Comparison of ENCODE assay signal across 20 cellular contexts in the genomic region with DNA sequence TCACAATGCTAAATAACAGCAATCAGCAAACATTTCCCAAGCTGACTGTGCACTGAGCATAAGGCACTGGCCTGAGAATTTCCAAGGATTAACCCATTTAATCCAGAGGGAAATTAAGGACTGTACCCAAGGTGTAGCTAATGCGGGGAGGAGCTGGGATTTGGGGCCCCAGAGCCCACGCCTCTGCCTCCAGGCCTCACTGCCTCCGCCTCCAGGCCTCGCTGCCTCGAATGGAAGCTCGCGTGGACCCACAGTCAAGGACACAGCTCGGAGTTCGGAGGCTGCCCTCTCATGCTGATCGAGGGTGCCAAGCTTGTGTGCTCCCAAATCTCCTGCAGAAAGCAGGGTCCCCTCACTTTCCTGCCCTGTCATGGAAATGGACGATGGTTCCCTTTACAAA.
DNase-seq lines count a peak whose midpoint lies in the region; ATAC-seq and TF ChIP-seq lines count a peak whose summit lies in the region.
"Had no signal": no experiment of that assay in that cellular context is flagged by ENCODE, and none has a peak within 500 bp of the region (broad histone marks: within the 10 kb centered on the region; RNA-seq: fewer than 3 reads in every experiment).

No MANE protein-coding gene starts in this region.

- no peak overlapping the region for H2BK5ac ChIP-seq in neuronal stem cell (ENCODE audit: low read length)

- no peak for ATAC-seq in GM18909 (IDR thresholded peaks at IDR 0.05; ENCODE audit: poor library complexity, unreplicated experiment)
- ATAC-seq: GM12878 had no signal

- no peak overlapping the region for H4K8ac ChIP-seq in neuronal stem cell (ENCODE audit: low read depth, low read length)

- H3K4me3 ChIP-seq in HEK293 (ENCODE audit: low read depth, low read length) (no peak overlapping the region), WERI-Rb-1 (ENCODE audit: low read depth, low read length) (no peak overlapping the region), neuronal stem cell (ENCODE audit: low read length in 2 of 2) (no peak overlapping the region)
- H3K4me3 ChIP-seq: GM12878, HAP-1 had no signal

- H3K27ac ChIP-seq in HEK293 (ENCODE audit: extremely low read depth, low read depth, low read length) (peak overlapping the region; percentile 48; the same call in 1 of the 2 replicates), WERI-Rb-1 (peak overlapping the region; percentile 50; the same call in 1 of the 2 replicates), neuronal stem cell (replicated peaks; ENCODE audit: low read length) (no peak overlapping the region)
- H3K27ac ChIP-seq: HL-60, KMS-11 had no signal

- H2BK12ac ChIP-seq in neuronal stem cell (ENCODE audit: low read length) = peak overlapping the region; percentile 53

- no peaks in the 10 kb centered on the region for H3K27me3 ChIP-seq in WERI-Rb-1 (ENCODE audit: insufficient read depth, low read depth, severe bottlenecking)
- H3K27me3 ChIP-seq in neuronal stem cell (ENCODE audit: control insufficient read depth in 3 of 3, insufficient read depth in 3 of 3, low read depth in 1 of 3, low read length in 3 of 3) = no peaks in the 10 kb centered on the region
- H3K27me3 ChIP-seq: BE2C had no signal

- no peak overlapping the region for H2AK5ac ChIP-seq in neuronal stem cell (ENCODE audit: low read depth, low read length)

- CTCF ChIA-PET in HEK293 (lab: Yijun Ruan, JAX) = interaction anchor here (0.6 kb wide), 1 partner anchor 270 kb away, joined by 5 read pairs; no protein-coding TSS in a partner anchor

- no peak overlapping the region for H4K91ac ChIP-seq in neuronal stem cell (ENCODE audit: low read depth, low read length, poor library complexity)

- POLR2A ChIA-PET in HEK293 (lab: Yijun Ruan, JAX) = no interaction called here

- H2BK15ac ChIP-seq in neuronal stem cell (ENCODE audit: low read length) = no peak overlapping the region

- no CpG with 5 or more reads among the region's 11 CpGs for WGBS in neuronal stem cell (ENCODE audit: extremely low coverage in 2 of 2, insufficient read length in 2 of 2, insufficient replicate concordance in 1 of 2), 2 donors

- H3K36me3 ChIP-seq in HEK293 (ENCODE audit: control insufficient read depth in 2 of 2, insufficient read depth in 1 of 2, low read length in 2 of 2) (peaks cover 0 to 25% of the 10 kb centered on the region in 2 experiments; a peak in 2 of 3 replicates), WERI-Rb-1 (no peaks in the 10 kb centered on the region), neuronal stem cell (replicated peaks in 1 of 2; ENCODE audit: control insufficient read depth in 2 of 2, insufficient read depth in 2 of 2, low read length in 2 of 2) (no peaks in the 10 kb centered on the region)
- H3K36me3 ChIP-seq: BE2C, HAP-1 had no signal

- H3K14ac ChIP-seq in neuronal stem cell (ENCODE audit: low read length) = no peak overlapping the region

- DNase-seq in WERI-Rb-1 (peak; percentile 57), neuronal stem cell (ENCODE audit: low spot score) (no peak), NCI-H345 (lab: John Stamatoyannopoulos, UW) (no peak)
- no peak for DNase-seq in effector CD4-positive, alpha-beta T cell
- DNase-seq: ACHN; BE2C; C1 segment of cervical spinal cord; Caco-2; CD4-positive, CD25-positive, alpha-beta regulatory T cell; CD8-positive, alpha-beta memory T cell; DMS 273 treated with DMSO at 0.1 percent for 48 hours; DMS53; DND-41; EL had no signal

- no peak overlapping the region for H3K4me2 ChIP-seq in neuronal stem cell (ENCODE audit: insufficient read depth, low read length, poor library complexity, severe bottlenecking)
- H3K4me2 ChIP-seq: KMS-11 had no signal

- no peak overlapping the region for H2BK120ac ChIP-seq in neuronal stem cell (ENCODE audit: low read depth, low read length)

- TF ChIP-seq CTCF in HEK293 (tag by site-specific recombination; IDR thresholded peaks at IDR 0.05) (no peak), WERI-Rb-1 (IDR thresholded peaks at IDR 0.05; ENCODE audit: low read depth, low read length) (no peak)

- no peaks in the 10 kb centered on the region for H3K79me1 ChIP-seq in neuronal stem cell (ENCODE audit: low read depth, low read length)

- no peak overlapping the region for H2AFZ ChIP-seq in neuronal stem cell (ENCODE audit: low read length)

- H3K23ac ChIP-seq in neuronal stem cell (ENCODE audit: low read depth, low read length, poor library complexity) = no peak overlapping the region

- H3K18ac ChIP-seq in neuronal stem cell (ENCODE audit: low read length) = peak overlapping the region; percentile 93

- no peak overlapping the region for H3K9ac ChIP-seq in neuronal stem cell (ENCODE audit: low read depth, low read length, poor library complexity)
- H3K9ac ChIP-seq: KMS-11 had no signal

- H3K9me3 ChIP-seq in HEK293 (ENCODE audit: control insufficient read depth, insufficient read depth, low read depth, low read length) = no peaks in the 10 kb centered on the region
- no peaks in the 10 kb centered on the region for H3K9me3 ChIP-seq in WERI-Rb-1 (ENCODE audit: severe bottlenecking)
- no peaks in the 10 kb centered on the region for H3K9me3 ChIP-seq in neuronal stem cell (replicated peaks in 1 of 2; ENCODE audit: control insufficient read depth in 2 of 2, insufficient read depth in 1 of 2, low read depth in 1 of 2, low read length in 2 of 2)
- H3K9me3 ChIP-seq: BE2C, Caco-2, HAP-1 had no signal

- H3K4ac ChIP-seq in neuronal stem cell (ENCODE audit: low read length) = no peak overlapping the region

- H3K4me1 ChIP-seq in HEK293 (ENCODE audit: control insufficient read depth, insufficient read depth, low read length) (peaks cover 22% of the 10 kb centered on the region), neuronal stem cell (ENCODE audit: control insufficient read depth in 2 of 2, insufficient read depth in 1 of 2, low read depth in 1 of 2, low read length in 2 of 2) (peaks cover 0 to 22% of the 10 kb centered on the region in 2 donors)
- H3K4me1 ChIP-seq: BE2C, Caco-2, HAP-1 had no signal

TF ChIP-seq in HEK293, 187 proteins besides CTCF, POLR2A, EP300 and RAD21:
- TF ChIP-seq, protein P1, sequence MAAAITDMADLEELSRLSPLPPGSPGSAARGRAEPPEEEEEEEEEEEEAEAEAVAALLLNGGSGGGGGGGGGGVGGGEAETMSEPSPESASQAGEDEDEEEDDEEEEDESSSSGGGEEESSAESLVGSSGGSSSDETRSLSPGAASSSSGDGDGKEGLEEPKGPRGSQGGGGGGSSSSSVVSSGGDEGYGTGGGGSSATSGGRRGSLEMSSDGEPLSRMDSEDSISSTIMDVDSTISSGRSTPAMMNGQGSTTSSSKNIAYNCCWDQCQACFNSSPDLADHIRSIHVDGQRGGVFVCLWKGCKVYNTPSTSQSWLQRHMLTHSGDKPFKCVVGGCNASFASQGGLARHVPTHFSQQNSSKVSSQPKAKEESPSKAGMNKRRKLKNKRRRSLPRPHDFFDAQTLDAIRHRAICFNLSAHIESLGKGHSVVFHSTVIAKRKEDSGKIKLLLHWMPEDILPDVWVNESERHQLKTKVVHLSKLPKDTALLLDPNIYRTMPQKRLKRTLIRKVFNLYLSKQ (tag by site-specific recombination; IDR thresholded peaks at IDR 0.05; ENCODE audit: borderline replicate concordance) = no peak
- peak; percentile 58 for TF ChIP-seq ZFHX2 (tag by site-specific recombination; conservative IDR thresholded peaks at IDR 0.05)
